37 cellular contexts compared by ENCODE assay signal in genomic region chr11:76696756-76697155, GRCh38. TPM values are rescaled to one million over a fixed set of nuclear protein-coding genes. Genes with fewer than 3 reads are reported as not detected.
"Had no signal": no experiment of that assay in that cellular context is flagged by ENCODE, and none has a peak within 500 bp of the region (broad histone marks: within the 10 kb centered on the region; RNA-seq: fewer than 3 reads in every experiment).

No MANE protein-coding gene starts in this region.

- DNase-seq: Karpas-422, KBM-7, KG1, MG63, MM.1S, MV-4-11, NCI-H1048, NCI-H1092, NCI-H1092 treated with DMSO at 0.1 percent for 48 hours, NCI-H1105, NCI-H1105 treated with DMSO at 0.1 percent for 48 hours, NCI-H1417, NCI-H1417 treated with DMSO at 0.1 percent for 48 hours, NCI-H1436, NCI-H1436 treated with DMSO at 0.1 percent for 48 hours, NCI-H146, NCI-H1694, NCI-H1694 treated with DMSO at 0.1 percent for 48 hours, NCI-H187, NCI-H187 treated with DMSO at 0.1 percent for 48 hours, NCI-H1930, NCI-H2029, NCI-H2029 treated with DMSO at 0.1 percent for 48 hours, NCI-H2081, NCI-H2081 treated with DMSO at 0.1 percent for 48 hours, NCI-H2107, NCI-H2171, NCI-H2171 treated with DMSO at 0.1 percent for 48 hours, NCI-H2227 treated with DMSO at 0.1 percent for 48 hours, NCI-H226, NCI-H345, NCI-H446, NCI-H446 treated with DMSO at 0.1 percent for 48 hours, NCI-H510A had no signal

- H3K27me3 ChIP-seq: MG63 had no signal

- H3K9me3 ChIP-seq: MG63 had no signal

- H3K4me3 ChIP-seq: MG63 had no signal

- H3K36me3 ChIP-seq: MG63 had no signal

- H3K27ac ChIP-seq: KMS-11 had no signal

RNA-seq across cellular contexts. Expression of gene LRRC32, which starts 26.2 kb away (rescaled TPM):
- total RNA-seq: M059J, MCF 10A had no signal
